In genomic region chr4:158811704-158812103, GRCh38 we compare ENCODE assay signal across 8 cellular contexts.
DNase-seq lines count a peak whose midpoint lies in the region; ATAC-seq and TF ChIP-seq lines count a peak whose summit lies in the region.

No MANE protein-coding gene starts in this region.

- H3K36me3 Mint-ChIP-seq in nephron progenitor cell (ENCODE audit: low read depth), result no peaks in the 10 kb centered on the region

- H3K27ac ChIP-seq in coronary artery, result peak overlapping the region; percentile 82 to 92

- H3K9me3 Mint-ChIP-seq in nephron progenitor cell, result no peaks in the 10 kb centered on the region

- H3K27me3 Mint-ChIP-seq in nephron progenitor cell (ENCODE audit: low read depth, poor library complexity), result peaks cover 7% of the 10 kb centered on the region

- TF ChIP-seq CTCF in coronary artery (IDR thresholded peaks at IDR 0.05), result no peak
- no peak for TF ChIP-seq CTCF in nephron progenitor cell (IDR thresholded peaks at IDR 0.05)

- peak overlapping the region; percentile 91 for H3K27ac Mint-ChIP-seq in nephron progenitor cell

- H3K4me3 ChIP-seq in coronary artery, result no peak overlapping the region

- DNase-seq in MV-4-11 (lab: John Stamatoyannopoulos, UW), result peak; percentile 85
- DNase-seq in coronary artery (ENCODE audit: low spot score), result no peak
- DNase-seq in nephron progenitor cell, result no peak
- DNase-seq in T1000 (lab: John Stamatoyannopoulos, UW), result no peak
- DNase-seq in DMS114 treated with DMSO at 0.1 percent for 48 hours (lab: John Stamatoyannopoulos, UW; ENCODE audit: unreplicated experiment), result no peak
- no peak for DNase-seq in D341Med (ENCODE audit: low spot score)
- no peak for DNase-seq in DMS79 (lab: John Stamatoyannopoulos, UW)

- no peak overlapping the region for H3K4me3 Mint-ChIP-seq in nephron progenitor cell

- H3K4me1 Mint-ChIP-seq in nephron progenitor cell, result peaks cover 28% of the 10 kb centered on the region

- ATAC-seq in GM19438 (IDR thresholded peaks at IDR 0.05; ENCODE audit: low read depth, unreplicated experiment), result peak; percentile 25
